25 cellular contexts compared by ENCODE assay signal in genomic region chr22:46358766-46359165, GRCh38.
"Had no signal": no experiment of that assay in that cellular context is flagged by ENCODE, and none has a peak within 500 bp of the region (broad histone marks: within the 10 kb centered on the region; RNA-seq: fewer than 3 reads in every experiment).

No MANE protein-coding gene starts in this region.

- H3K9me3 ChIP-seq: left ventricle myocardium inferior, upper lobe of right lung had no signal

- H3K4me3 ChIP-seq: hepatocyte, left ventricle myocardium inferior, upper lobe of right lung had no signal

- H3K4me3 Mint-ChIP-seq: activated CD4-positive, alpha-beta T cell treated with anti-CD3 and anti-CD28 coated beads, Interleukin-2, amount 10 ng/mL, durations not matched to agents 7 days and 5 days; activated CD8-positive, alpha-beta T cell treated with anti-CD3 and anti-CD28 coated beads, Interleukin-2, amount 10 ng/mL, durations not matched to agents 7 days and 5 days; activated naive CD8-positive, alpha-beta T cell treated with anti-CD3 and anti-CD28 coated beads, Interleukin-2, amount 10 ng/mL, durations not matched to agents 7 days and 5 days; activated T-cell treated with anti-CD3 and anti-CD28 coated beads, Interleukin-2, amount 50 U/mL, for 24 hours; immature natural killer cell; nephron had no signal

- H3K4me2 ChIP-seq: hepatocyte had no signal

- H3K27me3 Mint-ChIP-seq: activated CD4-positive, alpha-beta T cell treated with anti-CD3 and anti-CD28 coated beads, Interleukin-2, amount 10 ng/mL, durations not matched to agents 7 days and 5 days had no signal

- H3K27ac ChIP-seq: foreskin keratinocyte, hepatocyte, left ventricle myocardium inferior, upper lobe of right lung, WERI-Rb-1 had no signal

- H3K27ac Mint-ChIP-seq: activated CD4-positive, alpha-beta T cell treated with anti-CD3 and anti-CD28 coated beads, Interleukin-2, amount 10 ng/mL, durations not matched to agents 7 days and 5 days; activated CD8-positive, alpha-beta T cell treated with anti-CD3 and anti-CD28 coated beads, Interleukin-2, amount 10 ng/mL, durations not matched to agents 7 days and 5 days; activated naive CD8-positive, alpha-beta T cell treated with anti-CD3 and anti-CD28 coated beads, Interleukin-2, amount 10 ng/mL, durations not matched to agents 7 days and 5 days; activated T-cell treated with anti-CD3 and anti-CD28 coated beads, Interleukin-2, amount 50 U/mL, for 24 hours; activated T-helper 2 cell treated with anti-CD3 and anti-CD28 coated beads, Interferon-gamma antibody, Interleukin-2, Interleukin-4, amounts not matched to agents 10 μg/mL and 5 μg/mL and 100 μg/mL, durations not matched to agents 14 hours and 24 hours and 36 hours; nephron had no signal

- H3K9me3 Mint-ChIP-seq: activated CD4-positive, alpha-beta T cell treated with anti-CD3 and anti-CD28 coated beads, Interleukin-2, amount 10 ng/mL, durations not matched to agents 7 days and 5 days; activated naive CD8-positive, alpha-beta T cell treated with anti-CD3 and anti-CD28 coated beads, Interleukin-2, amount 10 ng/mL, durations not matched to agents 7 days and 5 days; activated T-cell treated with anti-CD3 and anti-CD28 coated beads, Interleukin-2, amount 50 U/mL, for 24 hours; activated T-helper 2 cell treated with anti-CD3 and anti-CD28 coated beads, Interferon-gamma antibody, Interleukin-2, Interleukin-4, amounts not matched to agents 10 μg/mL and 5 μg/mL and 100 μg/mL, durations not matched to agents 14 hours and 24 hours and 36 hours; nephron had no signal

- ATAC-seq: activated CD8-positive, alpha-beta T cell treated with anti-CD3 and anti-CD28 coated beads, Interleukin-2, amount 10 ng/mL, durations not matched to agents 7 days and 5 days; foreskin keratinocyte; stimulated activated naive CD8-positive, alpha-beta T cell treated with anti-CD3 and anti-CD28 coated beads, Interleukin-15, Interleukin-2, amounts not matched to agents 100 U/mL and 50 U/mL, for 24 hours; upper lobe of right lung had no signal

- DNase-seq: activated CD4-positive, alpha-beta T cell treated with anti-CD3 and anti-CD28 coated beads, Interleukin-2, amount 10 ng/mL, durations not matched to agents 7 days and 5 days; activated CD4-positive, CD25-positive, alpha-beta regulatory T cell treated with anti-CD3 and anti-CD28 coated beads, Interleukin-2, amount 50 U/mL, for 72 hours; activated CD8-positive, alpha-beta memory T cell treated with anti-CD3 and anti-CD28 coated beads, Interleukin-2, amount 50 U/mL, for 4 hours; activated CD8-positive, alpha-beta T cell treated with anti-CD3 and anti-CD28 coated beads, Interleukin-2, amount 10 ng/mL, durations not matched to agents 7 days and 5 days; activated naive CD4-positive, alpha-beta T cell; activated naive CD8-positive, alpha-beta T cell treated with anti-CD3 and anti-CD28 coated beads, Interleukin-2, amount 10 ng/mL, durations not matched to agents 7 days and 5 days; activated T-cell treated with anti-CD3 and anti-CD28 coated beads, Interleukin-2, amount 50 U/mL, for 24 hours; amniotic stem cell; dermis blood vessel endothelial cell; effector CD8-positive, alpha-beta T cell; foreskin keratinocyte; immature natural killer cell; kidney glomerular epithelial cell; left ventricle myocardium inferior; mammary epithelial cell; nucleus accumbens; retina; stimulated activated CD4-positive, alpha-beta T cell treated with anti-CD3 and anti-CD28 coated beads, Interleukin-4, amount 100 ng/mL, for 1 hour; stimulated activated naive CD8-positive, alpha-beta T cell treated with anti-CD3 and anti-CD28 coated beads, Interleukin-15, Interleukin-2, amounts not matched to agents 100 U/mL and 50 U/mL, for 24 hours; T-helper 1 cell; upper lobe of right lung; WERI-Rb-1 had no signal

- H2AFZ ChIP-seq: hepatocyte had no signal

- H3K4me1 ChIP-seq: upper lobe of right lung had no signal

- H3K79me2 ChIP-seq: hepatocyte had no signal
